8 cellular contexts compared by ENCODE assay signal in the genomic region with DNA sequence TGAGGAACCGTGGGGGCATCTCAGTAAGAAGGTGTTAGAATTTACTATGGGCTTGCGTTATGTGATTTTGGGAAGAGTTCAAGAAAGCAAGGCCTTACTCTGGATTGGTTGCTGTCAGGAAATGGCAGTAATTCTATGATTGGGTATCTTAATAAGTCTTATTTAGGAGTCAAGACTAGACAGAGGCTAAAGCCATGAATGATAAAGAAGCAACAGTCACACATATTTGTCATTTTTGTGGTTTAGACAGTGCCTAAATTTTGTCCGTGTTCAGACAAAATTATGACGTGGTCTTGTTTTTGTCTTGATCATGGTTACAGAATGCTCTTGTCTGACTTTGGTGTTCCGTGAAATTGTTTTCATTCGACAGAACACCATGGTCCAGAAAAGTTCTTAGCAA. TPM values are rescaled to one million over a fixed set of nuclear protein-coding genes. Genes with fewer than 3 reads are reported as not detected.
DNase-seq lines count a peak whose midpoint lies in the region; ATAC-seq lines count a peak whose summit lies in the region.

No MANE protein-coding gene starts in this region.

- intact Hi-C loops in sciatic nerve (cut with DNase I): no loop called here

- H3K9me3 Mint-ChIP-seq in naive thymus-derived CD8-positive, alpha-beta T cell: no peaks in the 10 kb centered on the region

- H3K27ac ChIP-seq in KOPT-K1 (ENCODE audit: low read depth, low read length, poor library complexity, severe bottlenecking) (peak overlapping the region; percentile 51), cingulate gyrus (ENCODE audit: low read depth, low read length) (peak overlapping the region; percentile 94)

- H3K36me3 Mint-ChIP-seq in naive thymus-derived CD8-positive, alpha-beta T cell: peaks cover 0 to 6% (median 6%) of the 10 kb centered on the region in 3 donors

- H3K36me3 ChIP-seq in KOPT-K1 (ENCODE audit: insufficient read depth, low read length): no peaks in the 10 kb centered on the region

- peaks cover 20 to 44% (median 38%) of the 10 kb centered on the region in 4 donors for H3K4me1 Mint-ChIP-seq in naive thymus-derived CD8-positive, alpha-beta T cell

- no peak for ATAC-seq in naive thymus-derived CD8-positive, alpha-beta T cell
- no peak for ATAC-seq in sciatic nerve

- peak; percentile 54 for DNase-seq in AG20443 (ENCODE audit: low spot score)
- DNase-seq in naive thymus-derived CD8-positive, alpha-beta T cell: no peak
- no peak for DNase-seq in SIG-M5 (lab: John Stamatoyannopoulos, UW)
- DNase-seq in sciatic nerve (ENCODE audit: low spot score): no peak
- no peak for DNase-seq in HT-29 (ENCODE audit: low spot score)
- DNase-seq in COLO829 (ENCODE audit: low spot score): no peak

- no peaks in the 10 kb centered on the region for H3K9me3 ChIP-seq in KOPT-K1 (ENCODE audit: insufficient read depth, low read length, poor library complexity, severe bottlenecking)

- peak overlapping the region; percentile 89 to 98 (median 94) for H3K4me3 Mint-ChIP-seq in naive thymus-derived CD8-positive, alpha-beta T cell

- H3K27me3 Mint-ChIP-seq in naive thymus-derived CD8-positive, alpha-beta T cell: peaks cover 0 to 3% (median 0%) of the 10 kb centered on the region in 5 donors

- H3K27ac Mint-ChIP-seq in naive thymus-derived CD8-positive, alpha-beta T cell: peak overlapping the region; percentile 92 to 99 (median 97)

- POLR2A ChIA-PET in naive thymus-derived CD8-positive, alpha-beta T cell (lab: Charles Lee): interaction anchor here (0.7 to 2.6 kb wide), 2 partner anchors 61 kb away, joined by 9 to 30 read pairs; a partner anchor contains a TSS

RNA-seq across cellular contexts. Expression of a gene that starts 0.9 kb away (rescaled TPM):
- 10 to 100 TPM; 21.7 to 22.3 TPM for total RNA-seq in naive thymus-derived CD8-positive, alpha-beta T cell
- polyA plus RNA-seq in naive thymus-derived CD8-positive, alpha-beta T cell: 10 to 100 TPM; 29.6 to 35.9 (median 34.8) TPM
- total RNA-seq in sciatic nerve: 10.1 TPM
- 3.3 and 3.4 TPM in 2 replicates for total RNA-seq in HT-29 (2014; rRNA removed; shearing (Covaris generic))
